ENCODE assay signal across 18 cellular contexts in genomic region chr6:51570168-51570921, GRCh38.
DNase-seq lines count a peak whose midpoint lies in the region; ATAC-seq and TF ChIP-seq lines count a peak whose summit lies in the region.
"Had no signal": no experiment of that assay in that cellular context is flagged by ENCODE, and none has a peak within 500 bp of the region (broad histone marks: within the 10 kb centered on the region; RNA-seq: fewer than 3 reads in every experiment).

No MANE protein-coding gene starts in this region.

- peak overlapping the region in 1 of 2 experiments; percentile 88; a peak in 2 of 4 replicates for H3K27ac ChIP-seq in SK-N-SH (ENCODE audit: low read depth in 2 of 2, low read length in 1 of 2)
- H3K27ac ChIP-seq: C4-2B, GM23248 had no signal

- no peaks in the 10 kb centered on the region for H3K36me3 Mint-ChIP-seq in activated CD4-positive, alpha-beta T cell treated with anti-CD3 and anti-CD28 coated beads, Interleukin-2, amount 10 ng/mL, durations not matched to agents 24 days and 14 days (ENCODE audit: low read depth)

- no peaks in the 10 kb centered on the region for H3F3A ChIP-seq in SK-N-SH (replicated peaks; ENCODE audit: insufficient read depth)

- no peaks in the 10 kb centered on the region for H3K36me3 ChIP-seq in SK-N-SH (replicated peaks in 1 of 2; ENCODE audit: control insufficient read depth in 1 of 2, insufficient read depth in 2 of 2, low read length in 1 of 2)

- H3K79me2 ChIP-seq in SK-N-SH (ENCODE audit: insufficient read depth), result no peaks in the 10 kb centered on the region

- H3K9me3 Mint-ChIP-seq in activated CD4-positive, alpha-beta T cell treated with anti-CD3 and anti-CD28 coated beads, Interleukin-2, amount 10 ng/mL, durations not matched to agents 24 days and 14 days, result no peaks in the 10 kb centered on the region
- H3K9me3 Mint-ChIP-seq: H9 had no signal

- no peak overlapping the region for H3K4me2 ChIP-seq in SK-N-SH

- no peak overlapping the region for H3K4me3 ChIP-seq in SK-N-SH (ENCODE audit: low read depth in 2 of 2, low read length in 1 of 2)
- H3K4me3 ChIP-seq: GM23248 had no signal

- no peak for TF ChIP-seq RAD21 in SK-N-SH (IDR thresholded peaks at IDR 0.05; ENCODE audit: low read length)

- no peaks in the 10 kb centered on the region; the same call in 1 of the 2 replicates for H3K27me3 ChIP-seq in SK-N-SH (ENCODE audit: insufficient read depth)

- no peak overlapping the region for H3K27ac Mint-ChIP-seq in activated CD4-positive, alpha-beta T cell treated with anti-CD3 and anti-CD28 coated beads, Interleukin-2, amount 10 ng/mL, durations not matched to agents 24 days and 14 days
- H3K27ac Mint-ChIP-seq: H9, HFFc6 had no signal

- intact Hi-C loops in activated CD4-positive, alpha-beta T cell treated with anti-CD3 and anti-CD28 coated beads, Interleukin-2, amount 10 ng/mL, durations not matched to agents 24 days and 14 days (cut with micrococcal nuclease), result no loop called here
- intact Hi-C loops in cardiac septum (cut with DNase I), result no loop called here

- CTCF ChIA-PET in SK-N-SH (lab: Yijun Ruan, JAX), result interaction anchor here (0.6 to 2.7 kb wide), 21 partner anchors 8 to 753 kb away, joined by 3 to 13 read pairs (median 4); no protein-coding TSS in a partner anchor

- POLR2A ChIA-PET in SK-N-SH (lab: Yijun Ruan, JAX), result interaction anchor here (0.7 to 2.6 kb wide), 4 partner anchors 8 to 109 kb away, joined by 3 to 12 read pairs (median 6); no protein-coding TSS in a partner anchor

- peaks cover 0 to 16% of the 10 kb centered on the region in 2 experiments; a peak in 2 of 4 replicates for H3K4me1 ChIP-seq in SK-N-SH (ENCODE audit: control insufficient read depth in 1 of 2, insufficient read depth in 2 of 2, low read depth in 1 of 2, low read length in 1 of 2)

- no peak for TF ChIP-seq CTCF in SK-N-SH (IDR thresholded peaks at IDR 0.05)

- WGBS in SK-N-SH (ENCODE audit: low lambda C conversion rate), result 50% methylated on average over 5 of the region's 5 CpGs

- no peak overlapping the region for H2AFZ ChIP-seq in SK-N-SH (ENCODE audit: low read depth)
- H2AFZ ChIP-seq: GM23248 had no signal

- no peaks in the 10 kb centered on the region for H3K27me3 Mint-ChIP-seq in activated CD4-positive, alpha-beta T cell treated with anti-CD3 and anti-CD28 coated beads, Interleukin-2, amount 10 ng/mL, durations not matched to agents 24 days and 14 days

- H3K9me3 ChIP-seq in SK-N-SH, result no peaks in the 10 kb centered on the region

- H3K9me2 ChIP-seq in SK-N-SH, result no peaks in the 10 kb centered on the region

- H4K20me1 ChIP-seq in SK-N-SH (ENCODE audit: insufficient read depth), result no peaks in the 10 kb centered on the region

- H3K9ac ChIP-seq in SK-N-SH, result no peak overlapping the region
- H3K9ac ChIP-seq: GM23248 had no signal

- H3K4me1 Mint-ChIP-seq in activated CD4-positive, alpha-beta T cell treated with anti-CD3 and anti-CD28 coated beads, Interleukin-2, amount 10 ng/mL, durations not matched to agents 24 days and 14 days, result no peaks in the 10 kb centered on the region

- H3K4me3 Mint-ChIP-seq in activated CD4-positive, alpha-beta T cell treated with anti-CD3 and anti-CD28 coated beads, Interleukin-2, amount 10 ng/mL, durations not matched to agents 24 days and 14 days, result no peak overlapping the region
- H3K4me3 Mint-ChIP-seq: H9, HFFc6 had no signal

- TF ChIP-seq EP300 in SK-N-SH (IDR thresholded peaks at IDR 0.05; ENCODE audit: borderline replicate concordance in 1 of 2, low read depth in 1 of 2, low read length in 1 of 2), result peak in 1 of 2 experiments; percentile 59; a peak in 1 of 4 replicates

- no peak for ATAC-seq in SK-N-SH treated with all-trans-retinoic acid at 6 μM for 48 hours
- ATAC-seq in esophagus mucosa, result peak; percentile 46
- ATAC-seq: Panc1 had no signal

- DNase-seq in SK-N-SH (no peak), NCI-H69 (lab: John Stamatoyannopoulos, UW) (peak; percentile 79), DMS79 (lab: John Stamatoyannopoulos, UW) (no peak), cardiac septum (ENCODE audit: low spot score) (no peak)
- no peak for DNase-seq in activated CD4-positive, alpha-beta T cell treated with anti-CD3 and anti-CD28 coated beads, Interleukin-2, amount 10 ng/mL, durations not matched to agents 24 days and 14 days
- DNase-seq: GM23248; HFFc6; NCI-H1092; NCI-H1694 treated with DMSO at 0.1 percent for 48 hours; NCI-H2081 treated with DMSO at 0.1 percent for 48 hours; NCI-H748 treated with DMSO at 0.1 percent for 48 hours; NK-92 treated with Interleukin-12 subunit alpha and Interleukin-12 subunit beta, amount 100 ng/mL, for 24 hours; T-helper 1 cell had no signal

TF ChIP-seq in SK-N-SH, 30 proteins besides CTCF, POLR2A, EP300 and RAD21:
- TF ChIP-seq GATA2 (CRISPR knock-in tag; IDR thresholded peaks at IDR 0.05) (peak; percentile 49), YY1 (IDR thresholded peaks at IDR 0.05; ENCODE audit: low read depth) (no peak), NFIC (IDR thresholded peaks at IDR 0.05; ENCODE audit: borderline replicate concordance) (no peak), RCOR1 (IDR thresholded peaks at IDR 0.05; ENCODE audit: low read length) (peak; percentile 57; the same call in 1 of the 2 replicates)
TF ChIP-seq in SK-N-SH: peak in this region for 2.

TF ChIP-seq in SK-N-SH treated with all-trans-retinoic acid at 6 μM for 48 hours, 23 proteins besides CTCF, POLR2A, EP300 and RAD21:
- TF ChIP-seq ARNTL (CRISPR knock-in tag; IDR thresholded peaks at IDR 0.05; ENCODE audit: borderline replicate concordance, low read depth), result no peak
- no peak for TF ChIP-seq SNAI2 (CRISPR knock-in tag; IDR thresholded peaks at IDR 0.05)
- TF ChIP-seq RARB (CRISPR knock-in tag; IDR thresholded peaks at IDR 0.05), result no peak
- TF ChIP-seq ZNF8 (CRISPR knock-in tag; IDR thresholded peaks at IDR 0.05), result no peak
- no peak for TF ChIP-seq TSHZ2 (CRISPR knock-in tag; IDR thresholded peaks at IDR 0.05)
- TF ChIP-seq TCF4 (CRISPR knock-in tag; IDR thresholded peaks at IDR 0.05; ENCODE audit: borderline replicate concordance), result no peak
- TF ChIP-seq ZC3H10 (CRISPR knock-in tag; IDR thresholded peaks at IDR 0.05), result no peak
- no peak for TF ChIP-seq ISL1 (CRISPR knock-in tag; IDR thresholded peaks at IDR 0.05)
- no peak for TF ChIP-seq CSRNP3 (CRISPR knock-in tag; IDR thresholded peaks at IDR 0.05)
- TF ChIP-seq ZNF70 (CRISPR knock-in tag; IDR thresholded peaks at IDR 0.05), result no peak
- TF ChIP-seq BACH2 (CRISPR knock-in tag; IDR thresholded peaks at IDR 0.05; ENCODE audit: borderline replicate concordance), result no peak
- no peak for TF ChIP-seq CSDC2 (CRISPR knock-in tag; IDR thresholded peaks at IDR 0.05)
- no peak for TF ChIP-seq GLIS3 (CRISPR knock-in tag; IDR thresholded peaks at IDR 0.05)
